In genomic region chr18:3889803-3890202, GRCh38 we compare ENCODE assay signal across 16 cellular contexts.
DNase-seq lines count a peak whose midpoint lies in the region; ATAC-seq, FAIRE-seq and TF ChIP-seq lines count a peak whose summit lies in the region.
"Had no signal": no experiment of that assay in that cellular context is flagged by ENCODE, and none has a peak within 500 bp of the region (broad histone marks: within the 10 kb centered on the region; RNA-seq: fewer than 3 reads in every experiment).

No MANE protein-coding gene starts in this region.

- in situ Hi-C loops in GM23248 (cut with MboI), result no loop called here

- H4K20me1 ChIP-seq in GM23248 (ENCODE audit: insufficient read depth), result no peaks in the 10 kb centered on the region
- no peaks in the 10 kb centered on the region for H4K20me1 ChIP-seq in fibroblast of lung (ENCODE audit: control insufficient read depth, extremely low read depth, insufficient read depth, low read length)

- H2AFZ ChIP-seq in GM23248 (no peak overlapping the region), fibroblast of lung (ENCODE audit: low read length) (no peak overlapping the region)

- peaks cover 10% of the 10 kb centered on the region; the same call in 1 of the 2 replicates for H3F3A ChIP-seq in GM23248 (ENCODE audit: insufficient read depth)

- peak; percentile 82 for FAIRE-seq in RCC 7860 (lab: Jason Lieb, UNC)
- FAIRE-seq: urothelium cell line had no signal

- H3K4me2 ChIP-seq in GM23248 (ENCODE audit: unreplicated experiment) (no peak overlapping the region), fibroblast of lung (ENCODE audit: extremely low read depth, insufficient read depth, low read length) (no peak overlapping the region)

- peak; percentile 85 for DNase-seq in GM23248
- peak; percentile 66 for DNase-seq in RCC 7860 (ENCODE audit: low spot score)
- peak; percentile 56 to 94 for DNase-seq in fibroblast of lung (ENCODE audit: low read depth in 2 of 2)
- DNase-seq in stimulated activated effector memory CD8-positive, alpha-beta T cell treated with anti-CD3 and anti-CD28 coated beads, Interleukin-12 subunit alpha, Interleukin-12 subunit beta, amount 100 ng/mL, for 72 hours (ENCODE audit: low spot score in 2 of 2), result no peak
- DNase-seq in NCI-H345 (lab: John Stamatoyannopoulos, UW), result no peak
- no peak for DNase-seq in GM20000 (ENCODE audit: low spot score)
- DNase-seq: activated gamma-delta T cell; CD4-positive, alpha-beta T cell; endodermal cell; H9; left colon; NCI-H2171 treated with DMSO at 0.1 percent for 48 hours; stimulated activated CD4-positive, alpha-beta T cell treated with anti-CD3 and anti-CD28 coated beads, Interleukin-4, amount 100 ng/mL, for 24 hours had no signal

- WGBS in GM23248 (ENCODE audit: low coverage in 1 of 2, low lambda C conversion rate in 2 of 2, missing lambda C conversion rate in 2 of 2), 2 experiments, result 84 to 89% methylated on average over 3 of the region's 3 CpGs

- no peak overlapping the region for H3K4me3 Mint-ChIP-seq in stimulated activated effector memory CD8-positive, alpha-beta T cell treated with anti-CD3 and anti-CD28 coated beads, Interleukin-12 subunit alpha, Interleukin-12 subunit beta, amount 100 ng/mL, for 72 hours
- H3K4me3 Mint-ChIP-seq: CD4-positive, alpha-beta T cell; endodermal cell; H9 had no signal

- H3K27ac Mint-ChIP-seq in stimulated activated effector memory CD8-positive, alpha-beta T cell treated with anti-CD3 and anti-CD28 coated beads, Interleukin-12 subunit alpha, Interleukin-12 subunit beta, amount 100 ng/mL, for 72 hours, result no peak overlapping the region
- H3K27ac Mint-ChIP-seq: CD4-positive, alpha-beta T cell; endodermal cell; H9 had no signal

- no peaks in the 10 kb centered on the region for H3K4me1 Mint-ChIP-seq in stimulated activated effector memory CD8-positive, alpha-beta T cell treated with anti-CD3 and anti-CD28 coated beads, Interleukin-12 subunit alpha, Interleukin-12 subunit beta, amount 100 ng/mL, for 72 hours

- H3K4me3 ChIP-seq in GM23248 (no peak overlapping the region), fibroblast of lung (replicated peaks in 1 of 4; ENCODE audit: control extremely low read depth in 1 of 4, insufficient read depth in 1 of 4, low read depth in 3 of 4, low read length in 4 of 4) (no peak overlapping the region)

- H3K9me3 Mint-ChIP-seq in stimulated activated effector memory CD8-positive, alpha-beta T cell treated with anti-CD3 and anti-CD28 coated beads, Interleukin-12 subunit alpha, Interleukin-12 subunit beta, amount 100 ng/mL, for 72 hours, result no peaks in the 10 kb centered on the region
- H3K9me3 Mint-ChIP-seq: CD4-positive, alpha-beta T cell; endodermal cell; H9 had no signal

- TF ChIP-seq CTCF in fibroblast of lung (conservative IDR thresholded peaks at IDR 0.05 in 1 of 2, IDR thresholded peaks at IDR 0.05 in 1 of 2; ENCODE audit: low read depth in 1 of 2, low read length in 2 of 2) (no peak), GM20000 (IDR thresholded peaks at IDR 0.05; ENCODE audit: extremely low read depth, missing control alignments) (no peak)

- H3K36me3 ChIP-seq in GM23248 (ENCODE audit: low read depth) (no peaks in the 10 kb centered on the region), fibroblast of lung (ENCODE audit: control insufficient read depth, insufficient read depth, low read length) (no peaks in the 10 kb centered on the region)

- ATAC-seq in stimulated activated effector memory CD8-positive, alpha-beta T cell treated with anti-CD3 and anti-CD28 coated beads, Interleukin-12 subunit alpha, Interleukin-12 subunit beta, amount 100 ng/mL, for 72 hours, result peak; percentile 40
- ATAC-seq in HG03159 (IDR thresholded peaks at IDR 0.05; ENCODE audit: unreplicated experiment), result no peak
- ATAC-seq: left colon had no signal

- H3K36me3 Mint-ChIP-seq in stimulated activated effector memory CD8-positive, alpha-beta T cell treated with anti-CD3 and anti-CD28 coated beads, Interleukin-12 subunit alpha, Interleukin-12 subunit beta, amount 100 ng/mL, for 72 hours, result no peaks in the 10 kb centered on the region

- no peaks in the 10 kb centered on the region for H3K9me3 ChIP-seq in GM23248 (ENCODE audit: low read depth)
- no peaks in the 10 kb centered on the region for H3K9me3 ChIP-seq in fibroblast of lung (ENCODE audit: control insufficient read depth, insufficient read depth, low read depth, low read length)

- H3K27ac ChIP-seq in GM23248 (no peak overlapping the region), fibroblast of lung (ENCODE audit: insufficient read depth, low read length) (no peak overlapping the region)
- H3K27ac ChIP-seq: VCaP had no signal

- H3K79me2 ChIP-seq in GM23248 (ENCODE audit: insufficient read depth) (no peaks in the 10 kb centered on the region), fibroblast of lung (ENCODE audit: control insufficient read depth, insufficient read depth, low read length) (no peaks in the 10 kb centered on the region)

- no peaks in the 10 kb centered on the region for H3K27me3 ChIP-seq in GM23248 (replicated peaks; ENCODE audit: insufficient read depth)
- H3K27me3 ChIP-seq in fibroblast of lung (ENCODE audit: control insufficient read depth, insufficient read depth, low read length), result no peaks in the 10 kb centered on the region

- no peaks in the 10 kb centered on the region for H3K9me2 ChIP-seq in GM23248 (ENCODE audit: insufficient read depth)

- H3K4me1 ChIP-seq in GM23248 (ENCODE audit: insufficient read depth) (peaks cover 13% of the 10 kb centered on the region), fibroblast of lung (ENCODE audit: control insufficient read depth, extremely low read depth, insufficient read depth, low read length) (no peaks in the 10 kb centered on the region)

- H3K9ac ChIP-seq in GM23248 (no peak overlapping the region), fibroblast of lung (ENCODE audit: insufficient read depth, low read length) (no peak overlapping the region)

Comparison
In these comparisons a context has a peak if more than half of its experiments do, and no peak if none do; other contexts are left out.
1. DNase-seq: peak in GM23248 (single experiment), RCC 7860 (single experiment) and fibroblast of lung (2 of 2); none in stimulated activated effector memory CD8-positive, alpha-beta T cell treated with anti-CD3 and anti-CD28 coated beads, Interleukin-12 subunit alpha, Interleukin-12 subunit beta, amount 100 ng/mL, for 72 hours (0 of 2), NCI-H345 (single experiment) and GM20000 (single experiment).